ENCODE assay signal across 34 cellular contexts in the genomic region with DNA sequence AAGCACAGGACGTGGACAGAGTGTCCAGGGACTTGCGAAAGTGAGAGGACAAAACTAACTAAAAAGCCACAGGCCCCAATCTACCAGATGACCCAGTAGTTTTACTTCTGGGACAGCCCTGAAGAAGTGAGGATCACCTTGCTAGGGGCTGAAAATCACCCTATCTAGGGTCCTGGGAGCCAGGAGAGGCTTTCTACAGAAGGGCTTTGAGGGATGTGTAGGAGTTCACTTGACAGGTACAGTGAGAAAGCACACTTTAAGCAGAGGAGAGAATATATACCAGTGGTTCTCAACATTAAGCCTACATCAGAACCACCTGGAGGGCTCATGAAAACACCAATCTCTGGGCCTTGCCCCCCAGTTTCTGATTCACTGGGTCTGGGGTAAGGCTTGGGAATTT.
"Had no signal": no experiment of that assay in that cellular context is flagged by ENCODE, and none has a peak within 500 bp of the region (broad histone marks: within the 10 kb centered on the region; RNA-seq: fewer than 3 reads in every experiment).

No MANE protein-coding gene starts in this region.

- H3K9me3 Mint-ChIP-seq: activated B cell treated with CpG ODN at 0.5 μM for 24 hours; activated CD4-positive, alpha-beta memory T cell treated with anti-CD3 and anti-CD28 coated beads for 36 hours; activated CD4-positive, alpha-beta T cell treated with anti-CD3 and anti-CD28 coated beads, Interleukin-2, amount 10 ng/mL, durations not matched to agents 24 days and 14 days; activated CD8-positive, alpha-beta T cell treated with anti-CD3 and anti-CD28 coated beads for 36 hours; activated naive CD4-positive, alpha-beta T cell treated with anti-CD3 and anti-CD28 coated beads for 36 hours; activated naive CD4-positive, alpha-beta T cell treated with anti-CD3 and anti-CD28 coated beads, Interleukin-2, amount 50 U/mL, for 72 hours; activated naive CD8-positive, alpha-beta T cell treated with anti-CD3 and anti-CD28 coated beads for 36 hours; activated T-cell treated with anti-CD3 and anti-CD28 coated beads, Interleukin-2, amount 50 U/mL, for 4 hours; activated T-cell treated with anti-CD3 and anti-CD28 coated beads, Interleukin-2, amount 50 U/mL, for 72 hours; activated T-helper 1 cell treated with anti-CD3 and anti-CD28 coated beads, Interleukin-12 subunit alpha, Interleukin-12 subunit beta, Interleukin-2, Interleukin-4 antibody, amounts not matched to agents 30 ng/mL and 10 ng/mL and 1 ng/mL, durations not matched to agents 14 hours and 24 hours and 36 hours; activated T-helper 17 cell treated with anti-CD3 and anti-CD28 coated beads, Interleukin-2, amount 50 U/mL, for 72 hours; T-cell; T-helper 2 cell treated with Interferon-gamma antibody and Interleukin-4, amounts not matched to agents 5 μg/mL and 100 μg/mL, for 36 hours had no signal

- H3K4me1 Mint-ChIP-seq: activated B cell treated with CpG ODN at 0.5 μM for 24 hours; activated CD4-positive, alpha-beta T cell treated with anti-CD3 and anti-CD28 coated beads, Interleukin-2, amount 10 ng/mL, durations not matched to agents 24 days and 14 days; activated naive CD8-positive, alpha-beta T cell treated with anti-CD3 and anti-CD28 coated beads for 36 hours; activated T-helper 17 cell treated with anti-CD3 and anti-CD28 coated beads, Interleukin-2, amount 50 U/mL, for 72 hours; T-cell had no signal

- H3K27ac Mint-ChIP-seq: activated B cell treated with CpG ODN at 0.5 μM for 24 hours; activated CD4-positive, alpha-beta memory T cell treated with anti-CD3 and anti-CD28 coated beads for 36 hours; activated CD4-positive, alpha-beta T cell treated with anti-CD3 and anti-CD28 coated beads, Interleukin-2, amount 10 ng/mL, durations not matched to agents 24 days and 14 days; activated CD8-positive, alpha-beta T cell treated with anti-CD3 and anti-CD28 coated beads for 36 hours; activated naive CD4-positive, alpha-beta T cell treated with anti-CD3 and anti-CD28 coated beads for 36 hours; activated naive CD4-positive, alpha-beta T cell treated with anti-CD3 and anti-CD28 coated beads, Interleukin-2, amount 50 U/mL, for 72 hours; activated naive CD8-positive, alpha-beta T cell treated with anti-CD3 and anti-CD28 coated beads for 36 hours; activated T-cell treated with anti-CD3 and anti-CD28 coated beads, Interleukin-2, amount 50 U/mL, for 72 hours; activated T-helper 1 cell treated with anti-CD3 and anti-CD28 coated beads, Interleukin-12 subunit alpha, Interleukin-12 subunit beta, Interleukin-2, Interleukin-4 antibody, amounts not matched to agents 30 ng/mL and 10 ng/mL and 1 ng/mL, durations not matched to agents 14 hours and 24 hours and 36 hours; activated T-helper 17 cell treated with anti-CD3 and anti-CD28 coated beads, Interleukin-2, amount 50 U/mL, for 72 hours; T-cell; T-helper 2 cell treated with Interferon-gamma antibody and Interleukin-4, amounts not matched to agents 5 μg/mL and 100 μg/mL, for 36 hours had no signal

- DNase-seq: activated B cell treated with CpG ODN at 0.5 μM for 24 hours; activated CD4-positive, alpha-beta memory T cell treated with anti-CD3 and anti-CD28 coated beads for 36 hours; activated CD4-positive, alpha-beta T cell treated with anti-CD3 and anti-CD28 coated beads for 4 hours; activated CD4-positive, alpha-beta T cell treated with anti-CD3 and anti-CD28 coated beads, Interleukin-2, amount 10 ng/mL, durations not matched to agents 24 days and 14 days; activated CD4-positive, alpha-beta T cell treated with anti-CD3 and anti-CD28 coated beads, Interleukin-2, amount 50 U/mL, for 1 hour; activated CD4-positive, alpha-beta T cell treated with anti-CD3 and anti-CD28 coated beads, Interleukin-2, amount 50 U/mL, for 4 hours; activated CD4-positive, CD25-positive, alpha-beta regulatory T cell treated with anti-CD3 and anti-CD28 coated beads, Interleukin-2, amount 50 U/mL, for 72 hours; activated CD8-positive, alpha-beta memory T cell treated with anti-CD3 and anti-CD28 coated beads, Interleukin-2, amount 50 U/mL, for 4 hours; activated CD8-positive, alpha-beta T cell treated with anti-CD3 and anti-CD28 coated beads for 36 hours; activated effector memory CD4-positive, alpha-beta T cell treated with anti-CD3 and anti-CD28 coated beads, Interleukin-2, amount 50 U/mL, for 16 hours; activated gamma-delta T cell treated with Interleukin-2 at 50 U/mL for 16 hours; activated naive CD4-positive, alpha-beta T cell; activated naive CD4-positive, alpha-beta T cell treated with anti-CD3 and anti-CD28 coated beads for 36 hours; activated naive CD4-positive, alpha-beta T cell treated with anti-CD3 and anti-CD28 coated beads, Interleukin-2, amount 50 U/mL, for 16 hours; activated naive CD8-positive, alpha-beta T cell treated with anti-CD3 and anti-CD28 coated beads for 36 hours; activated T-cell treated with anti-CD3 and anti-CD28 coated beads for 4 hours; activated T-cell treated with anti-CD3 and anti-CD28 coated beads, Interleukin-2, amount 50 U/mL, for 1 hour; activated T-cell treated with anti-CD3 and anti-CD28 coated beads, Interleukin-2, amount 50 U/mL, for 4 hours; activated T-cell treated with anti-CD3 and anti-CD28 coated beads, Interleukin-2, amount 50 U/mL, for 72 hours; adrenal gland; amniotic stem cell; aorta; body of pancreas; brain microvascular endothelial cell; central memory CD4-positive, alpha-beta T cell; T-cell; T-helper 2 cell; T-helper 9 cell had no signal

- H3K4me1 ChIP-seq: breast epithelium had no signal

- H3K4me3 ChIP-seq: adrenal gland, body of pancreas, breast epithelium had no signal

- H3K27me3 Mint-ChIP-seq: activated CD8-positive, alpha-beta T cell treated with anti-CD3 and anti-CD28 coated beads for 36 hours had no signal

- H3K36me3 Mint-ChIP-seq: activated CD4-positive, alpha-beta memory T cell treated with anti-CD3 and anti-CD28 coated beads for 36 hours; activated naive CD4-positive, alpha-beta T cell treated with anti-CD3 and anti-CD28 coated beads, Interleukin-2, amount 50 U/mL, for 72 hours; activated naive CD8-positive, alpha-beta T cell treated with anti-CD3 and anti-CD28 coated beads for 36 hours; T-cell had no signal

- ATAC-seq: activated CD8-positive, alpha-beta T cell treated with anti-CD3 and anti-CD28 coated beads for 36 hours; activated naive CD4-positive, alpha-beta T cell treated with anti-CD3 and anti-CD28 coated beads, Interleukin-2, amount 50 U/mL, for 72 hours; activated T-cell treated with anti-CD3 and anti-CD28 coated beads, Interleukin-2, amount 50 U/mL, for 4 hours; activated T-cell treated with anti-CD3 and anti-CD28 coated beads, Interleukin-2, amount 50 U/mL, for 72 hours; activated T-helper 17 cell treated with anti-CD3 and anti-CD28 coated beads, Interleukin-2, amount 50 U/mL, for 72 hours; body of pancreas; T-cell had no signal

- H3K27ac ChIP-seq: adrenal gland, body of pancreas, brain microvascular endothelial cell, breast epithelium, VCaP had no signal

- H3K36me3 ChIP-seq: adrenal gland, brain microvascular endothelial cell, breast epithelium had no signal

- H3K4me3 Mint-ChIP-seq: activated B cell treated with CpG ODN at 0.5 μM for 24 hours; activated CD4-positive, alpha-beta memory T cell treated with anti-CD3 and anti-CD28 coated beads for 36 hours; activated CD4-positive, alpha-beta T cell treated with anti-CD3 and anti-CD28 coated beads, Interleukin-2, amount 10 ng/mL, durations not matched to agents 24 days and 14 days; activated CD8-positive, alpha-beta T cell treated with anti-CD3 and anti-CD28 coated beads for 36 hours; activated naive CD4-positive, alpha-beta T cell treated with anti-CD3 and anti-CD28 coated beads for 36 hours; activated naive CD8-positive, alpha-beta T cell treated with anti-CD3 and anti-CD28 coated beads for 36 hours; activated T-cell treated with anti-CD3 and anti-CD28 coated beads, Interleukin-2, amount 50 U/mL, for 4 hours; activated T-cell treated with anti-CD3 and anti-CD28 coated beads, Interleukin-2, amount 50 U/mL, for 72 hours; activated T-helper 1 cell treated with anti-CD3 and anti-CD28 coated beads, Interleukin-12 subunit alpha, Interleukin-12 subunit beta, Interleukin-2, Interleukin-4 antibody, amounts not matched to agents 30 ng/mL and 10 ng/mL and 1 ng/mL, durations not matched to agents 14 hours and 24 hours and 36 hours; activated T-helper 17 cell treated with anti-CD3 and anti-CD28 coated beads, Interleukin-2, amount 50 U/mL, for 72 hours; T-cell; T-helper 2 cell treated with Interferon-gamma antibody and Interleukin-4, amounts not matched to agents 5 μg/mL and 100 μg/mL, for 36 hours had no signal

- H3K27me3 ChIP-seq: adrenal gland, body of pancreas, brain microvascular endothelial cell, breast epithelium had no signal

- H3K9me3 ChIP-seq: adrenal gland, body of pancreas, breast epithelium had no signal
